18 cellular contexts compared by ENCODE assay signal in genomic region chr5:55510523-55510880, GRCh38. TPM values are rescaled to one million over a fixed set of nuclear protein-coding genes. Genes with fewer than 3 reads are reported as not detected.
DNase-seq lines count a peak whose midpoint lies in the region; TF ChIP-seq lines count a peak whose summit lies in the region.
"Had no signal": no experiment of that assay in that cellular context is flagged by ENCODE, and none has a peak within 500 bp of the region (broad histone marks: within the 10 kb centered on the region; RNA-seq: fewer than 3 reads in every experiment).

No MANE protein-coding gene starts in this region.

- no peak overlapping the region for H4K8ac ChIP-seq in mesenchymal stem cell (ENCODE audit: low read length)

- TF ChIP-seq CTCF in VCaP (conservative IDR thresholded peaks at IDR 0.05) = no peak

- no peak overlapping the region for H3K4me2 ChIP-seq in mesenchymal stem cell (ENCODE audit: low read length, poor library complexity, severe bottlenecking)

- peaks cover 2% of the 10 kb centered on the region for H3K4me1 ChIP-seq in mesenchymal stem cell (ENCODE audit: control insufficient read depth, insufficient read depth, low read depth, low read length)
- H3K4me1 ChIP-seq in skeletal muscle tissue (ENCODE audit: control insufficient read depth in 3 of 3, insufficient read depth in 3 of 3, low read length in 3 of 3) = peaks cover 17 to 31% (median 28%) of the 10 kb centered on the region in 3 donors
- H3K4me1 ChIP-seq: BE2C had no signal

- H2BK5ac ChIP-seq in mesenchymal stem cell (ENCODE audit: low read depth, low read length, poor library complexity, severe bottlenecking) = no peak overlapping the region

- H3K9ac ChIP-seq in mesenchymal stem cell (ENCODE audit: low read length) (no peak overlapping the region), skeletal muscle tissue (ENCODE audit: low read depth in 1 of 3, low read length in 3 of 3) (no peak overlapping the region)

- H3K23ac ChIP-seq in mesenchymal stem cell (ENCODE audit: low read length in 2 of 2) = no peak overlapping the region

- H3K27me3 ChIP-seq in mesenchymal stem cell (ENCODE audit: control insufficient read depth in 1 of 2, insufficient read depth in 1 of 2, low read length in 2 of 2) (no peaks in the 10 kb centered on the region), skeletal muscle tissue (ENCODE audit: control insufficient read depth in 3 of 3, insufficient read depth in 3 of 3, low read length in 3 of 3) (no peaks in the 10 kb centered on the region)
- H3K27me3 ChIP-seq: BE2C, SJCRH30 had no signal

- DNase-seq in HT-29 (ENCODE audit: low spot score) (peak; percentile 36), mesenchymal stem cell (no peak), NCI-H748 treated with DMSO at 0.1 percent for 48 hours (lab: John Stamatoyannopoulos, UW) (no peak)
- no peak for DNase-seq in NK-92 treated with Interleukin-12 subunit alpha and Interleukin-12 subunit beta, amount 100 ng/mL, for 24 hours (lab: John Stamatoyannopoulos, UW)
- DNase-seq in activated naive CD4-positive, alpha-beta T cell (lab: John Stamatoyannopoulos, UW) = no peak
- DNase-seq: BE2C; Calu3; CD4-positive, alpha-beta memory T cell; DMS53; MV-4-11; NCI-H1417; NCI-H187 treated with DMSO at 0.1 percent for 48 hours; NCI-H345; NCI-H526 had no signal

- H3K27ac ChIP-seq in VCaP (peak overlapping the region; percentile 47; the same call in 1 of the 2 replicates), mesenchymal stem cell (ENCODE audit: low read length, poor library complexity, severe bottlenecking) (no peak overlapping the region), skeletal muscle tissue (ENCODE audit: low read depth, low read length) (peak overlapping the region; percentile 33)
- H3K27ac ChIP-seq: HL-60 had no signal

- no peak overlapping the region for H3K18ac ChIP-seq in mesenchymal stem cell (ENCODE audit: low read depth in 1 of 2, low read length in 2 of 2)

- peak overlapping the region; percentile 13 for H2AK5ac ChIP-seq in mesenchymal stem cell (ENCODE audit: low read length, severe bottlenecking)

- H4K91ac ChIP-seq in mesenchymal stem cell (ENCODE audit: low read length) = no peak overlapping the region

- H2BK12ac ChIP-seq in mesenchymal stem cell (ENCODE audit: low read length in 2 of 2) = no peak overlapping the region

- no peak overlapping the region for H3K4ac ChIP-seq in mesenchymal stem cell (ENCODE audit: low read depth in 1 of 2, low read length in 2 of 2)

- no peak overlapping the region for H2BK15ac ChIP-seq in mesenchymal stem cell (ENCODE audit: low read depth, poor library complexity, severe bottlenecking)

- H3K9me3 ChIP-seq in mesenchymal stem cell (ENCODE audit: control insufficient read depth, low read length) (no peaks in the 10 kb centered on the region), skeletal muscle tissue (ENCODE audit: control insufficient read depth in 3 of 3, low read length in 3 of 3) (no peaks in the 10 kb centered on the region)
- H3K9me3 ChIP-seq: BE2C, SJCRH30 had no signal

- no peak overlapping the region for H2AFZ ChIP-seq in mesenchymal stem cell (ENCODE audit: low read depth, low read length)

- no peak overlapping the region for H3K14ac ChIP-seq in mesenchymal stem cell (ENCODE audit: low read length in 2 of 2)

- H3K4me3 ChIP-seq in mesenchymal stem cell (ENCODE audit: insufficient read depth in 1 of 2, low read depth in 1 of 2, low read length in 2 of 2) (no peak overlapping the region), skeletal muscle tissue (ENCODE audit: low read length in 3 of 3) (peak overlapping the region in 1 of 3 donors; percentile 4)
- H3K4me3 ChIP-seq: SJCRH30 had no signal

- H3K36me3 ChIP-seq in mesenchymal stem cell (ENCODE audit: control insufficient read depth in 1 of 2, insufficient read depth in 2 of 2, low read depth in 1 of 2, low read length in 2 of 2) (no peaks in the 10 kb centered on the region), skeletal muscle tissue (ENCODE audit: control insufficient read depth in 3 of 3, insufficient read depth in 3 of 3, low read length in 3 of 3) (no peaks in the 10 kb centered on the region)
- H3K36me3 ChIP-seq: BE2C, SJCRH30 had no signal

- no peak overlapping the region for H2BK120ac ChIP-seq in mesenchymal stem cell (ENCODE audit: low read depth, low read length)

- peaks cover 20% of the 10 kb centered on the region for H3K79me1 ChIP-seq in mesenchymal stem cell (replicated peaks; ENCODE audit: low read length, poor library complexity, severe bottlenecking)

RNA-seq across cellular contexts. Expression of gene PLPP1, which starts 24.3 kb away (rescaled TPM):
- 53.3 and 55.8 TPM in 2 replicates for total RNA-seq in HT-29 (2014; rRNA removed; shearing (Covaris generic))
- polyA plus RNA-seq in mesenchymal stem cell (2013, experiment 1 of 2) = 45.6 TPM
- 48.1 TPM for polyA plus RNA-seq in mesenchymal stem cell (2013, experiment 2 of 2)
- total RNA-seq in skeletal muscle tissue = 101 TPM
